Comparison of ENCODE assay signal across 10 cellular contexts in the genomic region with DNA sequence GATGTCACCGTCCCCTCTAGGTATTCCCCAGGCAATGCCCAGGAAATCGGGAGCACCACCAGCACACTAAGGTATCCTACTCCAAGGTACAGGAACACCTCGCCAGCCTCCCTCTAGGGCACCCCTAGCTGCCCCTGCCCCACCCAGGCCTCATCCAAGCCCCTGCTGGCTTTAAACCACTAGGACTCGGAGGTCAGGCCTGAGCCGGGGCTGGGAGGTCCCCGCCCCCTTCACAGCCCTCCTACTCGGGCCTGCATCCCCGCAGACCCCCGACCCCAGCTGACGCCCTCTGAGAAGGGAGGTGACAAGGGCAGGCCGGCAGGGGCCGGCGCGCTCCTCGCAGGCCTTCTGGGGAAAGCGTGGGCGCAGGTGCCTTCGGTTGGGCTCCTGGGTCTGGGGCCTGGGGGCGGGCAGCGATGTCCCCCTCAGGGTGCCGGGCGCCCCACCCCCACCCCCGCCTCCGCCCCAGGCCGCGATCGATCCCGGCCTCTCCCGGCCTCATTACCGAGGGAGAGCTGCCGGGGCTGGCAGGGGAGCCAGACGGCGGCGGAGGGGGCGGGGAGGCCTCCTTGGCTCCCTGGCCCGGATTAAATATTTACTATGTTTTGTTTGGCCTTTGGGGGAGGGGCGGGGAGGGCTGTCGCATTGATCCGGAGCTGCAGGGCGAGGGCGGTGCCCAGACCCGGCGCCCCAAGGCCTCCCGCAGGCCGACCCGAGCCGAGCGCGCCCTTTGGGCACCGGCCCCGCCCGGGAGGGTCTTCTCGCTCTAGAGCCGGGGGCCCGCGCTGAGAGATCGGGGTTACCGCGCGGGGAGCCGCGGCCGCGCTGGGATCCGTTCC. TPM values are rescaled to one million over a fixed set of nuclear protein-coding genes. Genes with fewer than 3 reads are reported as not detected.
A peak's percentile ranks its signal among the peaks of the same experiment; 100 is the strongest.
DNase-seq lines count a peak whose midpoint lies in the region; ATAC-seq and TF ChIP-seq lines count a peak whose summit lies in the region.
"Had no signal": no experiment of that assay in that cellular context is flagged by ENCODE, and none has a peak within 500 bp of the region (broad histone marks: within the 10 kb centered on the region; RNA-seq: fewer than 3 reads in every experiment).

No MANE protein-coding gene starts in this region.

- H3K9me3 ChIP-seq in ascending aorta = no peaks in the 10 kb centered on the region
- no peaks in the 10 kb centered on the region for H3K9me3 ChIP-seq in CD4-positive, alpha-beta T cell (ENCODE audit: control insufficient read depth, low read length)

- H3K27me3 ChIP-seq in ascending aorta = no peaks in the 10 kb centered on the region
- H3K27me3 ChIP-seq in CD4-positive, alpha-beta T cell (ENCODE audit: control insufficient read depth, insufficient read depth, low read length) = peaks cover 20% of the 10 kb centered on the region

- H3K27ac ChIP-seq in ascending aorta = peak overlapping the region in 1 of 2 donors; percentile 37
- H3K27ac ChIP-seq in CD4-positive, alpha-beta T cell (ENCODE audit: low read depth, low read length) = no peak overlapping the region

- peak overlapping the region; percentile 64 to 80 for H3K4me3 ChIP-seq in ascending aorta

- H3K27me3 Mint-ChIP-seq in CD4-positive, alpha-beta T cell = peaks cover 36% of the 10 kb centered on the region

- DNase-seq in HEK293T (ENCODE audit: extremely low spot score) = peak; percentile 35
- no peak for DNase-seq in ascending aorta (ENCODE audit: low spot score in 2 of 2)
- DNase-seq in iPS-NIHi7 (ENCODE audit: extremely low spot score) = peak; percentile 62
- no peak for DNase-seq in stimulated activated effector memory CD8-positive, alpha-beta T cell treated with anti-CD3 and anti-CD28 coated beads, Interleukin-12 subunit alpha, Interleukin-12 subunit beta, amount 100 ng/mL, for 72 hours (ENCODE audit: low spot score in 2 of 2)
- no peak for DNase-seq in NCI-H1694 treated with DMSO at 0.1 percent for 48 hours (lab: John Stamatoyannopoulos, UW)
- no peak for DNase-seq in CD4-positive, alpha-beta T cell
- DNase-seq: activated CD4-positive, alpha-beta T cell treated with anti-CD3 and anti-CD28 coated beads, Interleukin-2, amount 50 U/mL, for 1 hour had no signal

- H3K4me1 ChIP-seq in ascending aorta = peaks cover 20 to 22% of the 10 kb centered on the region in 2 donors

- TF ChIP-seq CTCF in ascending aorta (IDR thresholded peaks at IDR 0.05) = no peak
- TF ChIP-seq CTCF in CD4-positive, alpha-beta T cell (IDR thresholded peaks at IDR 0.05) = no peak

- H3K4me3 Mint-ChIP-seq in stimulated activated effector memory CD8-positive, alpha-beta T cell treated with anti-CD3 and anti-CD28 coated beads, Interleukin-12 subunit alpha, Interleukin-12 subunit beta, amount 100 ng/mL, for 72 hours = no peak overlapping the region
- H3K4me3 Mint-ChIP-seq in CD4-positive, alpha-beta T cell = no peak overlapping the region

- H3K36me3 Mint-ChIP-seq in stimulated activated effector memory CD8-positive, alpha-beta T cell treated with anti-CD3 and anti-CD28 coated beads, Interleukin-12 subunit alpha, Interleukin-12 subunit beta, amount 100 ng/mL, for 72 hours = no peaks in the 10 kb centered on the region
- no peaks in the 10 kb centered on the region for H3K36me3 Mint-ChIP-seq in CD4-positive, alpha-beta T cell (ENCODE audit: low read depth)

- CTCF ChIA-PET in HEK293T (lab: Yijun Ruan, JAX) = no interaction called here
- CTCF ChIA-PET in CD4-positive, alpha-beta T cell (lab: Charles Lee) = no interaction called here

- no peaks in the 10 kb centered on the region for H3K36me3 ChIP-seq in ascending aorta

- H3K27ac Mint-ChIP-seq in stimulated activated effector memory CD8-positive, alpha-beta T cell treated with anti-CD3 and anti-CD28 coated beads, Interleukin-12 subunit alpha, Interleukin-12 subunit beta, amount 100 ng/mL, for 72 hours = no peak overlapping the region
- H3K27ac Mint-ChIP-seq in CD4-positive, alpha-beta T cell = no peak overlapping the region

- no peaks in the 10 kb centered on the region for H3K4me1 Mint-ChIP-seq in stimulated activated effector memory CD8-positive, alpha-beta T cell treated with anti-CD3 and anti-CD28 coated beads, Interleukin-12 subunit alpha, Interleukin-12 subunit beta, amount 100 ng/mL, for 72 hours
- no peaks in the 10 kb centered on the region for H3K4me1 Mint-ChIP-seq in CD4-positive, alpha-beta T cell (ENCODE audit: low read depth)

- no peaks in the 10 kb centered on the region for H3K9me3 Mint-ChIP-seq in stimulated activated effector memory CD8-positive, alpha-beta T cell treated with anti-CD3 and anti-CD28 coated beads, Interleukin-12 subunit alpha, Interleukin-12 subunit beta, amount 100 ng/mL, for 72 hours
- no peaks in the 10 kb centered on the region for H3K9me3 Mint-ChIP-seq in CD4-positive, alpha-beta T cell

- POLR2A ChIA-PET in HEK293T (lab: Yijun Ruan, JAX) = interaction anchor here (1.0 kb wide), 1 partner anchor 14 kb away, joined by 4 read pairs; no protein-coding TSS in a partner anchor
- POLR2A ChIA-PET in CD4-positive, alpha-beta T cell (lab: Charles Lee) = no interaction called here

- ATAC-seq in stimulated activated effector memory CD8-positive, alpha-beta T cell treated with anti-CD3 and anti-CD28 coated beads, Interleukin-12 subunit alpha, Interleukin-12 subunit beta, amount 100 ng/mL, for 72 hours = peak; percentile 8
- no peak for ATAC-seq in HG02623 (IDR thresholded peaks at IDR 0.05; ENCODE audit: unreplicated experiment)
- no peak for ATAC-seq in GM21737 (IDR thresholded peaks at IDR 0.05; ENCODE audit: unreplicated experiment)
- no peak for ATAC-seq in CD4-positive, alpha-beta T cell (ENCODE audit: poor library complexity)

- intact Hi-C loops in ascending aorta (cut with DNase I) = loop anchor here (2.0 kb wide), 1 partner anchor 15 kb away; no protein-coding TSS in a partner anchor
- intact Hi-C loops in CD4-positive, alpha-beta T cell (cut with DNase I, micrococcal nuclease) = no loop called here

TF ChIP-seq in HEK293T, 16 proteins besides CTCF, POLR2A, EP300 and RAD21:
- TF ChIP-seq BHLHE40 (IDR thresholded peaks at IDR 0.05; ENCODE audit: borderline replicate concordance) (no peak), ARNT (IDR thresholded peaks at IDR 0.05) (no peak), HDGF (IDR thresholded peaks at IDR 0.05; ENCODE audit: borderline replicate concordance) (no peak), ELF4 (IDR thresholded peaks at IDR 0.05) (no peak), TARDBP (IDR thresholded peaks at IDR 0.05) (no peak), SP1 (IDR thresholded peaks at IDR 0.05) (no peak), ZNF384 (IDR thresholded peaks at IDR 0.05) (no peak), L3MBTL2 (conservative IDR thresholded peaks at IDR 0.05) (no peak), FOXA1 (IDR thresholded peaks at IDR 0.05) (no peak), NFRKB (IDR thresholded peaks at IDR 0.05) (no peak), SUZ12 (IDR thresholded peaks at IDR 0.05) (no peak), FOXM1 (IDR thresholded peaks at IDR 0.05; ENCODE audit: borderline replicate concordance) (no peak)

RNA-seq across cellular contexts. Expression of gene RTN4RL1, which starts 27.3 kb away (rescaled TPM):
- 11.5 TPM for total RNA-seq in ascending aorta
- total RNA-seq in CD4-positive, alpha-beta T cell = under 1 TPM; 0.06 to 0.11 TPM
- total RNA-seq: glomerular endothelial cell had no signal

RNA-seq across cellular contexts. Expression of gene DPH1, which starts 32.1 kb away (rescaled TPM):
- total RNA-seq in ascending aorta = 125 TPM
- total RNA-seq in CD4-positive, alpha-beta T cell = 100 to 1,000 TPM in 1 of 2 experiments, 10 to 100 TPM in 1; 96.4 to 101 TPM

RNA-seq across cellular contexts. Expression of gene OVCA2, which starts 44.0 kb away (rescaled TPM):
- 71.3 TPM for total RNA-seq in ascending aorta
- total RNA-seq in CD4-positive, alpha-beta T cell = 10 to 100 TPM; 34.4 to 35.1 TPM

RNA-seq across cellular contexts. Expression of gene HIC1, which starts 57.1 kb away (rescaled TPM):
- total RNA-seq in ascending aorta = 131 TPM
- total RNA-seq in CD4-positive, alpha-beta T cell = 1 to 10 TPM; 2.4 to 3.0 TPM

Comparison
In these comparisons a context has a peak if more than half of its experiments do, and no peak if none do; other contexts are left out.
1. DNase-seq: peak in HEK293T (single experiment) and iPS-NIHi7 (single experiment); none in ascending aorta (0 of 2), stimulated activated effector memory CD8-positive, alpha-beta T cell treated with anti-CD3 and anti-CD28 coated beads, Interleukin-12 subunit alpha, Interleukin-12 subunit beta, amount 100 ng/mL, for 72 hours (0 of 2), NCI-H1694 treated with DMSO at 0.1 percent for 48 hours (single experiment) and CD4-positive, alpha-beta T cell (0 of 10).
2. RNA of gene RTN4RL1, which starts 27.3 kb away (total RNA-seq): 11.5 TPM in ascending aorta (single experiment); 0.06 to 0.11 TPM in CD4-positive, alpha-beta T cell; every median in the first group is over 10 times any median in the second.